Comparison of ENCODE assay signal across 1 cellular context in the genomic region with DNA sequence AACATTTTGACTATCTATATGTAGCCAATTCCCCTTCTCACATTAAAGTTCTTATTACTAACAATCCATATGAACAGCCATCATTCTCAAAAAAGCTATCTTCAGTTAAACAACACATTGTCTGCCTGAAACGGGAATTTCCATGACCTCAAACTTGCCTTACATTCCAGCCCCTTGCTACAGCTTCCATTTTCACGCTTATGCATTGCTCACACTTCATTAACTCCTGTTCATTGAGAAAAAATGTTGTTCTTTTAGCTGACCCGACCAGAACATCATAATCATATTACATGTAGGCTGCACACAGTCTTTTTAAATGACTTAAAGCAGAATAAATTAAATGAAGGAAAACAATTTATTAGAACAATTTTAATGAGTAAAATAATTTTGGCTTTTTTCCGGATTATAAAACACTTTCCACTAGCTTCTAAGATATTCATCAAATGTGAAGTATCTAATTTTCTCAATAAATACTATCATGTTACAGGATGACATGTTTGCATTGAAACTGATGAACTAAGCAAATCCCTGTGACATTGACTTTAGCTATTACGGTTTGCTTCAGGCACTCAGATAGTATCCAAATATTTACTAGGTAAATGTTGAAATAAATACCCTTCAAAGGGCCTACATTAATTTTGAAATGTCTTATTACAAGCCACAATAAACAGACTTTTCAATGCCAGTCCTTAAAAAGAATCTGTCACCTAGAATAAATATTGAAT.
TF ChIP-seq lines count a peak whose summit lies in the region.

No MANE protein-coding gene starts in this region.

TF ChIP-seq in A549, 52 proteins besides CTCF, POLR2A, EP300 and RAD21 (continued from another document):
- TF ChIP-seq, protein P1, sequence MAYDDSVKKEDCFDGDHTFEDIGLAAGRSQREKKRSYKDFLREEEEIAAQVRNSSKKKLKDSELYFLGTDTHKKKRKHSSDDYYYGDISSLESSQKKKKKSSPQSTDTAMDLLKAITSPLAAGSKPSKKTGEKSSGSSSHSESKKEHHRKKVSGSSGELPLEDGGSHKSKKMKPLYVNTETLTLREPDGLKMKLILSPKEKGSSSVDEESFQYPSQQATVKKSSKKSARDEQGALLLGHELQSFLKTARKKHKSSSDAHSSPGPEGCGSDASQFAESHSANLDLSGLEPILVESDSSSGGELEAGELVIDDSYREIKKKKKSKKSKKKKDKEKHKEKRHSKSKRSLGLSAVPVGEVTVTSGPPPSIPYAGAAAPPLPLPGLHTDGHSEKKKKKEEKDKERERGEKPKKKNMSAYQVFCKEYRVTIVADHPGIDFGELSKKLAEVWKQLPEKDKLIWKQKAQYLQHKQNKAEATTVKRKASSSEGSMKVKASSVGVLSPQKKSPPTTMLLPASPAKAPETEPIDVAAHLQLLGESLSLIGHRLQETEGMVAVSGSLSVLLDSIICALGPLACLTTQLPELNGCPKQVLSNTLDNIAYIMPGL (CRISPR knock-in tag; IDR thresholded peaks at IDR 0.05; ENCODE audit: borderline replicate concordance) = no peak
- no peak for TF ChIP-seq SMC3 (IDR thresholded peaks at IDR 0.05)
- TF ChIP-seq, protein P2, sequence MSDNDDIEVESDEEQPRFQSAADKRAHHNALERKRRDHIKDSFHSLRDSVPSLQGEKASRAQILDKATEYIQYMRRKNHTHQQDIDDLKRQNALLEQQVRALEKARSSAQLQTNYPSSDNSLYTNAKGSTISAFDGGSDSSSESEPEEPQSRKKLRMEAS (IDR thresholded peaks at IDR 0.05) = no peak
- TF ChIP-seq MAFK (IDR thresholded peaks at IDR 0.05; ENCODE audit: partially characterized antibody) = peak; percentile 55
- peak; percentile 47 for TF ChIP-seq GATA3 (IDR thresholded peaks at IDR 0.05; ENCODE audit: borderline replicate concordance)
